ENCODE assay signal across 8 cellular contexts in the genomic region with DNA sequence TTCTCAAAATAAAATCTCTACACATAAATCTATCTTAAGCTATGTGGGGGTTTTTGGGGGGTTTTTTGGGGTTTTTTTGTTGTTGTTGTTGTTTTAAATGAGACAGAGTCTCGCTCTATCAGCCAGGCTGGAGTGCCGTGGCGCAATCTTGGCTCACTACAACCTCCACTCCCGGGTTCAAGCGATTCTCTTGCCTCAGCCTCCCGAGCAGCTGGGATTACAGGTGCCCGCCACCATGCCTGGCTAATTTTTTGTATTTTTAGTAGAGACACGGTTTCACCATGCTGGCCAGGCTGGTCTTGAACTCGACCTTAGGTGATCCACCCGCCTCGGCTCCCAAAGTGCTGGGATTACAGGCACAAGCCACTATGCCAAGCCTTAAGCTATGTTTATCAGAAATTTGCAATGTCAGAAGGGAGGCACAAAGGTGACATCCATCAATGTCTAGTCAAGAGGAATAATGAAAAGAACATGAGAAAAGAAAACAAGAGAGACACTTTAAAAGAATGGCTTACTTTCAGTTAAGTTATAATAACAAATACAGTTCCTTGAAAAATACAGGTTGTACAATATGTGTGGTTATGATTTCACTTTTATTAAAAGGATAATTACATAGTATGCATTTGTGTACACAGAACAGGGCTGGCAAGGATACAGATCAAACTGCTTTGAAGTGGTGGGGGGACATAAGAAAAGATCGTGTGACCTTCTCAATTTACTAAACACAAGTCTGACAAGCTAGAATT. TPM values are rescaled to one million over a fixed set of nuclear protein-coding genes. Genes with fewer than 3 reads are reported as not detected.
DNase-seq lines count a peak whose midpoint lies in the region; ATAC-seq and TF ChIP-seq lines count a peak whose summit lies in the region.

No MANE protein-coding gene starts in this region.

- no peak for TF ChIP-seq POLR2A in upper lobe of left lung (IDR thresholded peaks at IDR 0.05)

- H3K36me3 ChIP-seq in SK-N-MC (ENCODE audit: insufficient read depth, low read length) (peaks cover 26% of the 10 kb centered on the region), upper lobe of left lung (peaks cover 0 to 15% (median 4%) of the 10 kb centered on the region in 4 donors)

- H3K4me3 ChIP-seq in SK-N-MC (no peak overlapping the region), upper lobe of left lung (peak overlapping the region in 3 of 4 donors; percentile 20 to 40 (median 30))

- ATAC-seq in upper lobe of left lung (ENCODE audit: low FRiP score in 2 of 2) (no peak), esophagus mucosa (no peak), HG03354 (IDR thresholded peaks at IDR 0.05; ENCODE audit: poor library complexity, severe bottlenecking, unreplicated experiment) (no peak), GM21619 (IDR thresholded peaks at IDR 0.05; ENCODE audit: unreplicated experiment) (no peak)

- peaks cover 6% of the 10 kb centered on the region for H3K36me3 Mint-ChIP-seq in activated naive CD4-positive, alpha-beta T cell treated with anti-CD3 and anti-CD28 coated beads for 36 hours (ENCODE audit: low read depth)
- H3K36me3 Mint-ChIP-seq in immature natural killer cell = peaks cover 4 to 7% (median 6%) of the 10 kb centered on the region in 3 donors

- H3K9me3 ChIP-seq in SK-N-MC (ENCODE audit: low read depth, low read length) (no peaks in the 10 kb centered on the region), upper lobe of left lung (no peaks in the 10 kb centered on the region)

- H3K27ac ChIP-seq in SK-N-MC (peak overlapping the region; percentile 35), upper lobe of left lung (peak overlapping the region; percentile 57 to 82 (median 70))

- H3K27me3 ChIP-seq in upper lobe of left lung = no peaks in the 10 kb centered on the region

- WGBS in upper lobe of left lung, 2 donors = 77 to 78% methylated on average over 12 of the region's 12 CpGs

- no peak for TF ChIP-seq CTCF in upper lobe of left lung (IDR thresholded peaks at IDR 0.05)

- no peaks in the 10 kb centered on the region for H3K27me3 Mint-ChIP-seq in activated naive CD4-positive, alpha-beta T cell treated with anti-CD3 and anti-CD28 coated beads for 36 hours (ENCODE audit: low read depth)
- no peaks in the 10 kb centered on the region for H3K27me3 Mint-ChIP-seq in immature natural killer cell (ENCODE audit: low read depth in 3 of 3)

- CTCF ChIA-PET in activated naive CD4-positive, alpha-beta T cell treated with anti-CD3 and anti-CD28 coated beads for 36 hours (lab: Charles Lee) = interaction anchor here (0.6 to 1.5 kb wide), 6 partner anchors 11 to 211 kb away, joined by 3 to 4 read pairs (median 3); no protein-coding TSS in a partner anchor

- H3K9ac ChIP-seq in SK-N-MC (ENCODE audit: insufficient read length) = no peak overlapping the region

- no peak for TF ChIP-seq EP300 in upper lobe of left lung (IDR thresholded peaks at IDR 0.05)

- H3K9me3 Mint-ChIP-seq in activated naive CD4-positive, alpha-beta T cell treated with anti-CD3 and anti-CD28 coated beads for 36 hours = no peaks in the 10 kb centered on the region
- H3K9me3 Mint-ChIP-seq in immature natural killer cell = no peaks in the 10 kb centered on the region

- intact Hi-C loops in activated naive CD4-positive, alpha-beta T cell treated with anti-CD3 and anti-CD28 coated beads for 36 hours (cut with micrococcal nuclease) = loop anchor here (1.0 kb wide), 1 partner anchor 106 kb away; no protein-coding TSS in a partner anchor

- H3K4me1 Mint-ChIP-seq in activated naive CD4-positive, alpha-beta T cell treated with anti-CD3 and anti-CD28 coated beads for 36 hours (ENCODE audit: low read depth) = peaks cover 33% of the 10 kb centered on the region
- H3K4me1 Mint-ChIP-seq in immature natural killer cell = peaks cover 17% of the 10 kb centered on the region in 2 donors

- peak overlapping the region; percentile 33 for H3K27ac Mint-ChIP-seq in activated naive CD4-positive, alpha-beta T cell treated with anti-CD3 and anti-CD28 coated beads for 36 hours
- H3K27ac Mint-ChIP-seq in immature natural killer cell = peak overlapping the region in 5 of 6 donors; percentile 69 to 80 (median 71)

- H3K4me3 Mint-ChIP-seq in activated naive CD4-positive, alpha-beta T cell treated with anti-CD3 and anti-CD28 coated beads for 36 hours = no peak overlapping the region
- H3K4me3 Mint-ChIP-seq in immature natural killer cell = peak overlapping the region; percentile 58 to 85 (median 78)

- DNase-seq in activated naive CD4-positive, alpha-beta T cell treated with anti-CD3 and anti-CD28 coated beads for 36 hours = no peak
- DNase-seq in activated naive CD4-positive, alpha-beta T cell (lab: John Stamatoyannopoulos, UW) = no peak
- no peak for DNase-seq in SK-N-MC (ENCODE audit: low read depth, low spot score)
- DNase-seq in immature natural killer cell = no peak
- no peak for DNase-seq in upper lobe of left lung

- peaks cover 16 to 24% (median 18%) of the 10 kb centered on the region in 4 donors for H3K4me1 ChIP-seq in upper lobe of left lung

RNA-seq across cellular contexts. Expression of a gene that starts 28.6 kb away (rescaled TPM):
- total RNA-seq in activated naive CD4-positive, alpha-beta T cell treated with anti-CD3 and anti-CD28 coated beads for 36 hours = 10 to 100 TPM; 16.4 to 18.1 TPM
- polyA plus RNA-seq in immature natural killer cell = 1 to 10 TPM; 5.0 to 9.3 (median 5.1) TPM
- total RNA-seq in upper lobe of left lung (10 to 100 TPM; 13.1 to 26.2 (median 19.2) TPM), esophagus mucosa (9.4 TPM)
